Comparison of ENCODE assay signal across 14 cellular contexts in the genomic region with DNA sequence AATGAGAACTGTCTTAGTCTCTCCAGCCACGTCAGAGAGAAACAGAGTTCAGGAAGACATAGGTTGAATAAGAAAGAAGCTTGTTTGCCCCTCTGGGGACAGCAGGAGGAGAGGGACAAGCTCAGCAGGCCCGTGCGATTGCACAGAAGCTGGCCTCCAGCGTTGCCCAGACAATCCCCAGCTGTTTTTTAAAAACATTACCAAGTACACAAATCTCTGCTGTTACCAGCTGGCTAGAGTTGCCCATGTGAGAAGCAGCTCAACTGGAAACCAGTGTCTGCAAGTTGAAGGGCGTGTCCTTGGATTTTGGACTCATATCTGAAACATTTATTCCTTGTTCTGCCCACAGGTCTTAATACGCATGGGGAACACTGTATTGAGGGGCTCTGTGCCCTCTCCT.
DNase-seq lines count a peak whose midpoint lies in the region; ATAC-seq and TF ChIP-seq lines count a peak whose summit lies in the region.
"Had no signal": no experiment of that assay in that cellular context is flagged by ENCODE, and none has a peak within 500 bp of the region (broad histone marks: within the 10 kb centered on the region; RNA-seq: fewer than 3 reads in every experiment).

No MANE protein-coding gene starts in this region.

- intact Hi-C loops in Right ventricle myocardium superior (cut with DNase I): no loop called here
- intact Hi-C loops in activated B cell treated with CpG ODN at 0.5 μM for 24 hours (cut with micrococcal nuclease): loop anchor here (1.0 to 5.0 kb wide), 9 partner anchors 21 to 1730 kb away; a partner anchor contains a TSS
- intact Hi-C loops in left lung (cut with DNase I): no loop called here
- intact Hi-C loops in transverse colon (cut with DNase I; ENCODE audit: low total_unique reads): no loop called here

- no peak for TF ChIP-seq CTCF in right atrium auricular region (IDR thresholded peaks at IDR 0.05)
- TF ChIP-seq CTCF in activated B cell treated with CpG ODN at 0.5 μM for 24 hours (IDR thresholded peaks at IDR 0.05): no peak
- TF ChIP-seq CTCF in left lung (IDR thresholded peaks at IDR 0.05): no peak
- no peak for TF ChIP-seq CTCF in transverse colon (IDR thresholded peaks at IDR 0.05)

- H3K9me3 ChIP-seq in right atrium auricular region: no peaks in the 10 kb centered on the region
- H3K9me3 ChIP-seq in left lung: no peaks in the 10 kb centered on the region
- H3K9me3 ChIP-seq in transverse colon: no peaks in the 10 kb centered on the region

- H3K27me3 Mint-ChIP-seq in activated B cell treated with CpG ODN at 0.5 μM for 24 hours: no peaks in the 10 kb centered on the region

- 64 to 89% methylated on average over 3 to 6 of the region's 6 CpGs for WGBS in transverse colon (ENCODE audit: low coverage in 1 of 2), 2 donors

- CTCF ChIA-PET in activated B cell treated with CpG ODN at 0.5 μM for 24 hours (lab: Charles Lee): interaction anchor here (1.7 to 1.8 kb wide), 3 partner anchors 46 to 386 kb away, joined by 3 to 9 read pairs (median 8); no protein-coding TSS in a partner anchor

- DNase-seq in Right ventricle myocardium superior: no peak
- no peak for DNase-seq in right atrium auricular region (ENCODE audit: low spot score)
- no peak for DNase-seq in activated B cell treated with CpG ODN at 0.5 μM for 24 hours
- DNase-seq in left lung: no peak
- peak; percentile 15 for DNase-seq in transverse colon
- DNase-seq in activated gamma-delta T cell (lab: John Stamatoyannopoulos, UW): no peak
- DNase-seq: C1 segment of cervical spinal cord; HFFc6; NCI-H345; SHP77 treated with DMSO at 0.1 percent for 48 hours; stimulated activated naive CD4-positive, alpha-beta T cell treated with Interleukin-2 at 50 U/mL for 16 hours had no signal

- in situ Hi-C loops in transverse colon (cut with MboI; ENCODE audit: low pct_ligation_motif_present in 1 of 4, low pct_unique_long_range_greater_than_20kb in 1 of 4, low sequenced_read_pairs in 3 of 4): no loop called here

- peaks cover 3% of the 10 kb centered on the region for H3K9me3 Mint-ChIP-seq in activated B cell treated with CpG ODN at 0.5 μM for 24 hours
- H3K9me3 Mint-ChIP-seq: HFFc6, neural progenitor cell had no signal

- peaks cover 66% of the 10 kb centered on the region for H3K4me1 Mint-ChIP-seq in activated B cell treated with CpG ODN at 0.5 μM for 24 hours

- H3K36me3 ChIP-seq in right atrium auricular region (no peaks in the 10 kb centered on the region), left lung (no peaks in the 10 kb centered on the region), transverse colon (no peaks in the 10 kb centered on the region)
- H3K36me3 ChIP-seq: neural progenitor cell had no signal

- peaks cover 0 to 5% of the 10 kb centered on the region in 2 donors for H3K4me1 ChIP-seq in right atrium auricular region
- H3K4me1 ChIP-seq in left lung: peaks cover 3 to 55% of the 10 kb centered on the region in 2 donors
- H3K4me1 ChIP-seq in transverse colon: peaks cover 0 to 17% (median 7%) of the 10 kb centered on the region in 4 donors

- no peaks in the 10 kb centered on the region for H3K27me3 ChIP-seq in right atrium auricular region
- no peaks in the 10 kb centered on the region for H3K27me3 ChIP-seq in left lung
- no peaks in the 10 kb centered on the region for H3K27me3 ChIP-seq in transverse colon
- H3K27me3 ChIP-seq: neural progenitor cell had no signal

- no peak for TF ChIP-seq POLR2A in transverse colon (IDR thresholded peaks at IDR 0.05)

- TF ChIP-seq EP300 in transverse colon (IDR thresholded peaks at IDR 0.05; ENCODE audit: low read depth): no peak

- H3K4me3 ChIP-seq in right atrium auricular region (no peak overlapping the region), left lung (no peak overlapping the region), transverse colon (no peak overlapping the region)
- H3K4me3 ChIP-seq: neural progenitor cell had no signal

- ATAC-seq in Right ventricle myocardium superior (ENCODE audit: poor library complexity): peak; percentile 61
- no peak for ATAC-seq in activated B cell treated with CpG ODN at 0.5 μM for 24 hours (ENCODE audit: low read depth)
- peak; percentile 11 for ATAC-seq in left lung
- ATAC-seq in HG02885 (IDR thresholded peaks at IDR 0.05; ENCODE audit: poor library complexity, unreplicated experiment): no peak
- ATAC-seq in HG02938 (IDR thresholded peaks at IDR 0.05; ENCODE audit: unreplicated experiment): no peak

- H3K36me3 Mint-ChIP-seq in activated B cell treated with CpG ODN at 0.5 μM for 24 hours (ENCODE audit: low read depth): no peaks in the 10 kb centered on the region
- H3K36me3 Mint-ChIP-seq: neural progenitor cell had no signal

- H3K27ac Mint-ChIP-seq in activated B cell treated with CpG ODN at 0.5 μM for 24 hours: peak overlapping the region; percentile 95
- H3K27ac Mint-ChIP-seq: HFFc6 had no signal

- POLR2A ChIA-PET in activated B cell treated with CpG ODN at 0.5 μM for 24 hours (lab: Charles Lee): interaction anchor here (0.6 to 3.0 kb wide), 7 partner anchors 19 to 557 kb away, joined by 3 to 22 read pairs (median 4); no protein-coding TSS in a partner anchor

- peak overlapping the region; percentile 12 for H3K4me3 Mint-ChIP-seq in activated B cell treated with CpG ODN at 0.5 μM for 24 hours
- H3K4me3 Mint-ChIP-seq: HFFc6, neural progenitor cell had no signal

- H3K27ac ChIP-seq in right atrium auricular region: no peak overlapping the region
- H3K27ac ChIP-seq in left lung: peak overlapping the region in 1 of 2 donors; percentile 94
- peak overlapping the region in 3 of 4 donors; percentile 27 to 62 (median 54) for H3K27ac ChIP-seq in transverse colon
- H3K27ac ChIP-seq: neural progenitor cell had no signal

Comparison
In these comparisons a context has a peak if more than half of its experiments do, and no peak if none do; other contexts are left out.
1. ATAC-seq: peak in Right ventricle myocardium superior (single experiment) and left lung (single experiment); none in activated B cell treated with CpG ODN at 0.5 μM for 24 hours (single experiment), HG02885 (single experiment) and HG02938 (single experiment).
2. H3K27ac ChIP-seq: peak in transverse colon (3 of 4); none in right atrium auricular region (0 of 2).